In genomic region chr1:218751208-218751948, GRCh38 we compare ENCODE assay signal across 18 cellular contexts.
"Had no signal": no experiment of that assay in that cellular context is flagged by ENCODE, and none has a peak within 500 bp of the region (broad histone marks: within the 10 kb centered on the region; RNA-seq: fewer than 3 reads in every experiment).

No MANE protein-coding gene starts in this region.

- H3K4me1 ChIP-seq: esophagus muscularis mucosa, heart left ventricle, psoas muscle, right lobe of liver, testis, tibial nerve had no signal

- H3K36me3 Mint-ChIP-seq: naive B cell; stimulated activated memory B cell treated with anti-CD40 and anti-IgM and Interleukin-4, amounts not matched to agents 10 μg/mL and 1 μg/mL and 100 μg/mL, for 72 hours had no signal

- H3K9me3 ChIP-seq: esophagus muscularis mucosa, neutrophil, psoas muscle, right lobe of liver, testis had no signal

- H3K27me3 ChIP-seq: esophagus muscularis mucosa, heart left ventricle, neutrophil, right lobe of liver, testis, tibial nerve had no signal

- H3K36me3 ChIP-seq: esophagus muscularis mucosa, heart left ventricle, neutrophil, right lobe of liver, tibial nerve had no signal

- H3K27me3 Mint-ChIP-seq: naive B cell; stimulated activated memory B cell treated with anti-CD40 and anti-IgM and Interleukin-4, amounts not matched to agents 10 μg/mL and 1 μg/mL and 100 μg/mL, for 72 hours; stimulated activated naive CD8-positive, alpha-beta T cell treated with anti-CD3 and anti-CD28 coated beads, Interleukin-15, Interleukin-2, amounts not matched to agents 100 ng/mL and 50 ng/mL, for 24 hours had no signal

- H3K4me3 ChIP-seq: coronary artery, esophagus muscularis mucosa, heart left ventricle, psoas muscle, right lobe of liver, testis, tibial nerve had no signal

- H3K27ac Mint-ChIP-seq: nephron; stimulated activated memory B cell treated with anti-CD40 and anti-IgM and Interleukin-4, amounts not matched to agents 10 μg/mL and 1 μg/mL and 100 μg/mL, for 72 hours; stimulated activated naive CD8-positive, alpha-beta T cell treated with anti-CD3 and anti-CD28 coated beads, Interleukin-15, Interleukin-2, amounts not matched to agents 100 ng/mL and 50 ng/mL, for 24 hours had no signal

- H3K4me3 Mint-ChIP-seq: naive B cell; nephron; stimulated activated memory B cell treated with anti-CD40 and anti-IgM and Interleukin-4, amounts not matched to agents 10 μg/mL and 1 μg/mL and 100 μg/mL, for 72 hours; stimulated activated naive CD8-positive, alpha-beta T cell treated with anti-CD3 and anti-CD28 coated beads, Interleukin-15, Interleukin-2, amounts not matched to agents 100 ng/mL and 50 ng/mL, for 24 hours had no signal

- DNase-seq: effector CD8-positive, alpha-beta T cell; heart left ventricle; hippocampal formation; kidney glomerular epithelial cell; mesendoderm; naive B cell; psoas muscle; retina; stimulated activated CD4-positive, alpha-beta T cell treated with anti-CD3 and anti-CD28 coated beads, Interleukin-4, amount 100 ng/mL, for 24 hours; testis had no signal

- ATAC-seq: psoas muscle had no signal

- H3K4me1 Mint-ChIP-seq: naive B cell; nephron; stimulated activated memory B cell treated with anti-CD40 and anti-IgM and Interleukin-4, amounts not matched to agents 10 μg/mL and 1 μg/mL and 100 μg/mL, for 72 hours had no signal

- H3K27ac ChIP-seq: coronary artery, esophagus muscularis mucosa, heart left ventricle, neutrophil, psoas muscle, right lobe of liver, testis, tibial nerve had no signal
